ENCODE assay signal across 24 cellular contexts in genomic region chr17:11561281-11561680, GRCh38. TPM values are rescaled to one million over a fixed set of nuclear protein-coding genes. Genes with fewer than 3 reads are reported as not detected.
"Had no signal": no experiment of that assay in that cellular context is flagged by ENCODE, and none has a peak within 500 bp of the region (broad histone marks: within the 10 kb centered on the region; RNA-seq: fewer than 3 reads in every experiment).

No MANE protein-coding gene starts in this region.

- H3K4me1 ChIP-seq: colonic mucosa, esophagus squamous epithelium, heart left ventricle, left lung, lower lobe of right lung had no signal

- H3K4me3 ChIP-seq: colonic mucosa, esophagus squamous epithelium, gastroesophageal sphincter, heart left ventricle, hepatocyte, left lung, lower lobe of right lung, mucosa of descending colon had no signal

- ATAC-seq: effector memory CD8-positive, alpha-beta T cell; gastroesophageal sphincter; heart left ventricle; left lung; left ventricle myocardium superior; lower lobe of right lung; mucosa of descending colon had no signal

- H3K27ac ChIP-seq: colonic mucosa, epithelial cell of prostate, esophagus squamous epithelium, gastroesophageal sphincter, heart left ventricle, hepatocyte, left lung, lower lobe of right lung had no signal

- DNase-seq: colonic mucosa; cortex of kidney; effector CD8-positive, alpha-beta T cell; effector memory CD8-positive, alpha-beta T cell; endodermal cell; erythroblast; esophagus squamous epithelium; foreskin fibroblast; foreskin melanocyte; heart left ventricle; hypothalamus; immature natural killer cell; left cardiac atrium; left lung; left ventricle myocardium superior; lower lobe of right lung; mesenchymal stem cell; mucosa of descending colon; naive B cell had no signal

- H3K36me3 ChIP-seq: colonic mucosa, esophagus squamous epithelium, gastroesophageal sphincter, heart left ventricle, left lung, lower lobe of right lung had no signal

- H3K9me3 ChIP-seq: colonic mucosa, esophagus squamous epithelium, gastroesophageal sphincter, heart left ventricle, lower lobe of right lung, mucosa of descending colon had no signal

- H3K27me3 ChIP-seq: colonic mucosa, hepatocyte, left lung had no signal

RNA-seq across cellular contexts. Expression of gene DNAH9, which starts 37.0 kb away (rescaled TPM):
- total RNA-seq: lung microvascular endothelial cell, myocyte had no signal
